Comparison of ENCODE assay signal across 1 cellular context in the genomic region with DNA sequence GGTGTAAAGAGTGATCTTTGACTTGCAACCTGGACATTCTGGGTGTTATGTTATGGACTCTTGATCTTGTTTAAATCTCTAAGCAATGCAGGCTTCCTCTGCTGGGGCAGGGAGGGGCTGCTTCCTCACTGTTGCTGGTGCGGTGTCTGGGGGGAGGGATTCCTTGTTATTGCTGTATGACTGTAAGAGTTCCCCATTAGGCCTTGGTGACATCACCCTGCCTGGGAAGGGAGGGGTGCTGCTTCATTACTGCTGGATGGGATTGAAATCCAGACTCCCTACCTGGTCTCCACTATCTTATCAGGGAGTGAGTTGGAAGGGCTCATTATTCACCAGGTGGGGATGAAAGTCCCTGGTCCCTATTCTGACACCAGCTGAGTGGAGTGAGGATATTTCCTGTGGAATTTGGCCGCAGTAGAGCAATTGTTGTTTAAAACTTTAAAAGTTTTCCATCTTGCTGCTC.
TF ChIP-seq lines count a peak whose summit lies in the region.

No MANE protein-coding gene starts in this region.

TF ChIP-seq in GM12878, 131 proteins besides CTCF, POLR2A, EP300 and RAD21:
- TF ChIP-seq, protein P1, sequence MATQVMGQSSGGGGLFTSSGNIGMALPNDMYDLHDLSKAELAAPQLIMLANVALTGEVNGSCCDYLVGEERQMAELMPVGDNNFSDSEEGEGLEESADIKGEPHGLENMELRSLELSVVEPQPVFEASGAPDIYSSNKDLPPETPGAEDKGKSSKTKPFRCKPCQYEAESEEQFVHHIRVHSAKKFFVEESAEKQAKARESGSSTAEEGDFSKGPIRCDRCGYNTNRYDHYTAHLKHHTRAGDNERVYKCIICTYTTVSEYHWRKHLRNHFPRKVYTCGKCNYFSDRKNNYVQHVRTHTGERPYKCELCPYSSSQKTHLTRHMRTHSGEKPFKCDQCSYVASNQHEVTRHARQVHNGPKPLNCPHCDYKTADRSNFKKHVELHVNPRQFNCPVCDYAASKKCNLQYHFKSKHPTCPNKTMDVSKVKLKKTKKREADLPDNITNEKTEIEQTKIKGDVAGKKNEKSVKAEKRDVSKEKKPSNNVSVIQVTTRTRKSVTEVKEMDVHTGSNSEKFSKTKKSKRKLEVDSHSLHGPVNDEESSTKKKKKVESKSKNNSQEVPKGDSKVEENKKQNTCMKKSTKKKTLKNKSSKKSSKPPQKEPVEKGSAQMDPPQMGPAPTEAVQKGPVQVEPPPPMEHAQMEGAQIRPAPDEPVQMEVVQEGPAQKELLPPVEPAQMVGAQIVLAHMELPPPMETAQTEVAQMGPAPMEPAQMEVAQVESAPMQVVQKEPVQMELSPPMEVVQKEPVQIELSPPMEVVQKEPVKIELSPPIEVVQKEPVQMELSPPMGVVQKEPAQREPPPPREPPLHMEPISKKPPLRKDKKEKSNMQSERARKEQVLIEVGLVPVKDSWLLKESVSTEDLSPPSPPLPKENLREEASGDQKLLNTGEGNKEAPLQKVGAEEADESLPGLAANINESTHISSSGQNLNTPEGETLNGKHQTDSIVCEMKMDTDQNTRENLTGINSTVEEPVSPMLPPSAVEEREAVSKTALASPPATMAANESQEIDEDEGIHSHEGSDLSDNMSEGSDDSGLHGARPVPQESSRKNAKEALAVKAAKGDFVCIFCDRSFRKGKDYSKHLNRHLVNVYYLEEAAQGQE (IDR thresholded peaks at IDR 0.05; ENCODE audit: low read depth, low read length): no peak
- TF ChIP-seq CREM (IDR thresholded peaks at IDR 0.05; ENCODE audit: low read depth) (peak; percentile 37; the same call in 1 of the 2 replicates), BCL11A (IDR thresholded peaks at IDR 0.05; ENCODE audit: low read depth, low read length) (0 out of 2 replicates have a peak, but pooled peaks have one; percentile 18), EED (IDR thresholded peaks at IDR 0.05; ENCODE audit: low read depth) (0 out of 2 replicates have a peak, but pooled peaks have one; percentile 28), CREB1 (IDR thresholded peaks at IDR 0.05; ENCODE audit: low read depth) (0 out of 2 replicates have a peak, but pooled peaks have one; percentile 51), ZBED1 (IDR thresholded peaks at IDR 0.05; ENCODE audit: borderline replicate concordance) (no peak), ATF7 (IDR thresholded peaks at IDR 0.05; ENCODE audit: low read depth) (peak; percentile 65), JUNB (IDR thresholded peaks at IDR 0.05) (0 out of 2 replicates have a peak, but pooled peaks have one; percentile 11), SRF (IDR thresholded peaks at IDR 0.05; ENCODE audit: low read depth in 2 of 2, low read length in 2 of 2) (peak in 1 of 2 experiments; percentile 40; a peak in 1 of 4 replicates), RUNX3 (IDR thresholded peaks at IDR 0.05; ENCODE audit: low read length) (0 out of 2 replicates have a peak, but pooled peaks have one; percentile 13), SPI1 (IDR thresholded peaks at IDR 0.05; ENCODE audit: borderline replicate concordance, insufficient read depth, low read depth, low read length) (peak; percentile 28; the same call in 1 of the 2 replicates)
- TF ChIP-seq, protein P2, sequence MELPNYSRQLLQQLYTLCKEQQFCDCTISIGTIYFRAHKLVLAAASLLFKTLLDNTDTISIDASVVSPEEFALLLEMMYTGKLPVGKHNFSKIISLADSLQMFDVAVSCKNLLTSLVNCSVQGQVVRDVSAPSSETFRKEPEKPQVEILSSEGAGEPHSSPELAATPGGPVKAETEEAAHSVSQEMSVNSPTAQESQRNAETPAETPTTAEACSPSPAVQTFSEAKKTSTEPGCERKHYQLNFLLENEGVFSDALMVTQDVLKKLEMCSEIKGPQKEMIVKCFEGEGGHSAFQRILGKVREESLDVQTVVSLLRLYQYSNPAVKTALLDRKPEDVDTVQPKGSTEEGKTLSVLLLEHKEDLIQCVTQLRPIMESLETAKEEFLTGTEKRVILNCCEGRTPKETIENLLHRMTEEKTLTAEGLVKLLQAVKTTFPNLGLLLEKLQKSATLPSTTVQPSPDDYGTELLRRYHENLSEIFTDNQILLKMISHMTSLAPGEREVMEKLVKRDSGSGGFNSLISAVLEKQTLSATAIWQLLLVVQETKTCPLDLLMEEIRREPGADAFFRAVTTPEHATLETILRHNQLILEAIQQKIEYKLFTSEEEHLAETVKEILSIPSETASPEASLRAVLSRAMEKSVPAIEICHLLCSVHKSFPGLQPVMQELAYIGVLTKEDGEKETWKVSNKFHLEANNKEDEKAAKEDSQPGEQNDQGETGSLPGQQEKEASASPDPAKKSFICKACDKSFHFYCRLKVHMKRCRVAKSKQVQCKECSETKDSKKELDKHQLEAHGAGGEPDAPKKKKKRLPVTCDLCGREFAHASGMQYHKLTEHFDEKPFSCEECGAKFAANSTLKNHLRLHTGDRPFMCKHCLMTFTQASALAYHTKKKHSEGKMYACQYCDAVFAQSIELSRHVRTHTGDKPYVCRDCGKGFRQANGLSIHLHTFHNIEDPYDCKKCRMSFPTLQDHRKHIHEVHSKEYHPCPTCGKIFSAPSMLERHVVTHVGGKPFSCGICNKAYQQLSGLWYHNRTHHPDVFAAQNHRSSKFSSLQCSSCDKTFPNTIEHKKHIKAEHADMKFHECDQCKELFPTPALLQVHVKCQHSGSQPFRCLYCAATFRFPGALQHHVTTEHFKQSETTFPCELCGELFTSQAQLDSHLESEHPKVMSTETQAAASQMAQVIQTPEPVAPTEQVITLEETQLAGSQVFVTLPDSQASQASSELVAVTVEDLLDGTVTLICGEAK (IDR thresholded peaks at IDR 0.05; ENCODE audit: borderline replicate concordance): no peak
- TF ChIP-seq, protein P3, sequence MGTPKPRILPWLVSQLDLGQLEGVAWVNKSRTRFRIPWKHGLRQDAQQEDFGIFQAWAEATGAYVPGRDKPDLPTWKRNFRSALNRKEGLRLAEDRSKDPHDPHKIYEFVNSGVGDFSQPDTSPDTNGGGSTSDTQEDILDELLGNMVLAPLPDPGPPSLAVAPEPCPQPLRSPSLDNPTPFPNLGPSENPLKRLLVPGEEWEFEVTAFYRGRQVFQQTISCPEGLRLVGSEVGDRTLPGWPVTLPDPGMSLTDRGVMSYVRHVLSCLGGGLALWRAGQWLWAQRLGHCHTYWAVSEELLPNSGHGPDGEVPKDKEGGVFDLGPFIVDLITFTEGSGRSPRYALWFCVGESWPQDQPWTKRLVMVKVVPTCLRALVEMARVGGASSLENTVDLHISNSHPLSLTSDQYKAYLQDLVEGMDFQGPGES (IDR thresholded peaks at IDR 0.05): no peak
- TF ChIP-seq, protein P4, sequence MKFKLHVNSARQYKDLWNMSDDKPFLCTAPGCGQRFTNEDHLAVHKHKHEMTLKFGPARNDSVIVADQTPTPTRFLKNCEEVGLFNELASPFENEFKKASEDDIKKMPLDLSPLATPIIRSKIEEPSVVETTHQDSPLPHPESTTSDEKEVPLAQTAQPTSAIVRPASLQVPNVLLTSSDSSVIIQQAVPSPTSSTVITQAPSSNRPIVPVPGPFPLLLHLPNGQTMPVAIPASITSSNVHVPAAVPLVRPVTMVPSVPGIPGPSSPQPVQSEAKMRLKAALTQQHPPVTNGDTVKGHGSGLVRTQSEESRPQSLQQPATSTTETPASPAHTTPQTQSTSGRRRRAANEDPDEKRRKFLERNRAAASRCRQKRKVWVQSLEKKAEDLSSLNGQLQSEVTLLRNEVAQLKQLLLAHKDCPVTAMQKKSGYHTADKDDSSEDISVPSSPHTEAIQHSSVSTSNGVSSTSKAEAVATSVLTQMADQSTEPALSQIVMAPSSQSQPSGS (IDR thresholded peaks at IDR 0.05; ENCODE audit: low read length): peak; percentile 56; the same call in 1 of the 2 replicates
TF ChIP-seq in GM12878: peak in this region for 10.
